In genomic region chr10:30151581-30152389, GRCh38 we compare ENCODE assay signal across 9 cellular contexts.
DNase-seq lines count a peak whose midpoint lies in the region; ATAC-seq and TF ChIP-seq lines count a peak whose summit lies in the region.
"Had no signal": no experiment of that assay in that cellular context is flagged by ENCODE, and none has a peak within 500 bp of the region (broad histone marks: within the 10 kb centered on the region; RNA-seq: fewer than 3 reads in every experiment).

No MANE protein-coding gene starts in this region.

- H3K27me3 Mint-ChIP-seq in type B pancreatic cell: no peaks in the 10 kb centered on the region

- peaks cover 11% of the 10 kb centered on the region for H3K4me1 Mint-ChIP-seq in type B pancreatic cell (ENCODE audit: unreplicated experiment)

- ATAC-seq in foreskin keratinocyte (peak; percentile 86), GM21717 (IDR thresholded peaks at IDR 0.05; ENCODE audit: unreplicated experiment) (no peak), HG02884 (IDR thresholded peaks at IDR 0.05; ENCODE audit: unreplicated experiment) (no peak)

- no peaks in the 10 kb centered on the region for H3K36me3 Mint-ChIP-seq in type B pancreatic cell

- no peaks in the 10 kb centered on the region for H3K27me3 ChIP-seq in SJCRH30
- peaks cover 14% of the 10 kb centered on the region for H3K27me3 ChIP-seq in foreskin keratinocyte

- DNase-seq in activated CD4-positive, alpha-beta T cell treated with anti-CD3 and anti-CD28 coated beads for 48 hours: peak; percentile 2
- no peak for DNase-seq in activated CD4-positive, alpha-beta T cell treated with anti-CD3 and anti-CD28 coated beads, Interleukin-2, amount 50 U/mL, for 48 hours
- DNase-seq in SJCRH30: peak; percentile 86 to 87
- peak; percentile 28 to 77 for DNase-seq in foreskin keratinocyte
- DNase-seq in type B pancreatic cell (ENCODE audit: extremely low spot score, unreplicated experiment): no peak
- no peak for DNase-seq in COLO829 (ENCODE audit: low spot score)
- DNase-seq: Caco-2 had no signal

- H3K4me1 ChIP-seq in SJCRH30: 0 out of 2 replicates have a peak, but pooled peaks cover 7% of the 10 kb centered on the region
- no peaks in the 10 kb centered on the region for H3K4me1 ChIP-seq in foreskin keratinocyte

- H3K9me3 ChIP-seq in SJCRH30 (replicated peaks): no peaks in the 10 kb centered on the region
- H3K9me3 ChIP-seq: Caco-2 had no signal

- no peak overlapping the region for H3K4me3 ChIP-seq in SJCRH30

- no peaks in the 10 kb centered on the region for H3K36me3 ChIP-seq in SJCRH30

- H3K27ac ChIP-seq in SJCRH30 (peak overlapping the region; percentile 11; the same call in 1 of the 2 replicates), foreskin keratinocyte (no peak overlapping the region)

- no peak overlapping the region for H3K4me3 Mint-ChIP-seq in type B pancreatic cell

- peak overlapping the region; percentile 60 for H3K27ac Mint-ChIP-seq in type B pancreatic cell

- TF ChIP-seq CTCF in foreskin keratinocyte (conservative IDR thresholded peaks at IDR 0.05) (no peak), type B pancreatic cell (conservative IDR thresholded peaks at IDR 0.05) (no peak)

- H3K9me3 Mint-ChIP-seq in type B pancreatic cell: peaks cover 15% of the 10 kb centered on the region

Comparison
In these comparisons a context has a peak if more than half of its experiments do, and no peak if none do; other contexts are left out.
1. DNase-seq: peak in activated CD4-positive, alpha-beta T cell treated with anti-CD3 and anti-CD28 coated beads for 48 hours (single experiment), SJCRH30 (2 of 2) and foreskin keratinocyte (2 of 2); none in activated CD4-positive, alpha-beta T cell treated with anti-CD3 and anti-CD28 coated beads, Interleukin-2, amount 50 U/mL, for 48 hours (0 of 2), type B pancreatic cell (single experiment) and COLO829 (single experiment).